ENCODE assay signal across 8 cellular contexts in genomic region chrX:102659790-102660757, GRCh38. TPM values are rescaled to one million over a fixed set of nuclear protein-coding genes. Genes with fewer than 3 reads are reported as not detected.
DNase-seq lines count a peak whose midpoint lies in the region; ATAC-seq and TF ChIP-seq lines count a peak whose summit lies in the region.

No MANE protein-coding gene starts in this region.

- H2BK120ac ChIP-seq in neuronal stem cell (ENCODE audit: low read depth, low read length) = no peak overlapping the region

- H3K9me3 ChIP-seq in OCI-LY7 (ENCODE audit: low read length) (no peaks in the 10 kb centered on the region), gastroesophageal sphincter (no peaks in the 10 kb centered on the region), neuronal stem cell (replicated peaks in 1 of 2; ENCODE audit: control insufficient read depth in 2 of 2, insufficient read depth in 1 of 2, low read depth in 1 of 2, low read length in 2 of 2) (peaks cover 0 to 4% of the 10 kb centered on the region in 2 donors), stomach smooth muscle (ENCODE audit: control insufficient read depth in 2 of 2, low read length in 2 of 2) (no peaks in the 10 kb centered on the region)

- ATAC-seq in GM19328 (IDR thresholded peaks at IDR 0.05; ENCODE audit: unreplicated experiment) = peak; percentile 96
- peak; percentile 97 for ATAC-seq in HG03520 (IDR thresholded peaks at IDR 0.05; ENCODE audit: unreplicated experiment)
- ATAC-seq in gastroesophageal sphincter = peak; percentile 90

- no peak overlapping the region for H3K4ac ChIP-seq in neuronal stem cell (ENCODE audit: low read length)

- no peak overlapping the region for H4K91ac ChIP-seq in neuronal stem cell (ENCODE audit: low read depth, low read length, poor library complexity)

- no peak overlapping the region for H2AK5ac ChIP-seq in neuronal stem cell (ENCODE audit: low read depth, low read length)

- H3K27me3 ChIP-seq in gastroesophageal sphincter (no peaks in the 10 kb centered on the region), neuronal stem cell (ENCODE audit: control insufficient read depth in 3 of 3, insufficient read depth in 3 of 3, low read depth in 1 of 3, low read length in 3 of 3) (no peaks in the 10 kb centered on the region), stomach smooth muscle (ENCODE audit: control insufficient read depth in 1 of 2, insufficient read depth in 2 of 2, low read length in 2 of 2) (peaks cover 0 to 5% of the 10 kb centered on the region in 2 donors)

- H3K23ac ChIP-seq in neuronal stem cell (ENCODE audit: low read depth, low read length, poor library complexity) = no peak overlapping the region

- BruUV-seq in OCI-LY7 (replicated peaks; lab: Mats Ljungman, UMichigan) = no TSS peak

- H3K18ac ChIP-seq in neuronal stem cell (ENCODE audit: low read length) = no peak overlapping the region

- no peak for DNase-seq in AG09309 (ENCODE audit: low read depth)
- DNase-seq in OCI-LY7 (ENCODE audit: low spot score) = peak; percentile 74
- peak; percentile 60 for DNase-seq in activated gamma-delta T cell (lab: John Stamatoyannopoulos, UW)
- peak; percentile 48 for DNase-seq in neuronal stem cell (ENCODE audit: low spot score)

- H3K4me1 ChIP-seq in OCI-LY7 (ENCODE audit: insufficient read depth, low read length, poor library complexity, severe bottlenecking) (no peaks in the 10 kb centered on the region), gastroesophageal sphincter (peaks cover 0 to 20% (median 0%) of the 10 kb centered on the region in 3 donors), neuronal stem cell (ENCODE audit: control insufficient read depth in 2 of 2, insufficient read depth in 1 of 2, low read depth in 1 of 2, low read length in 2 of 2) (peaks cover 0 to 2% of the 10 kb centered on the region in 2 donors), stomach smooth muscle (ENCODE audit: control insufficient read depth, insufficient read depth, low read length) (peaks cover 6% of the 10 kb centered on the region)

- POLR2A ChIA-PET in OCI-LY7 (lab: Charles Lee) = interaction anchor here (1.1 kb wide), 1 partner anchor 20 kb away, joined by 3 read pairs; no protein-coding TSS in a partner anchor

- TF ChIP-seq EP300 in gastroesophageal sphincter (IDR thresholded peaks at IDR 0.05) = no peak

- H3K4me3 ChIP-seq in AG09309 (ENCODE audit: control insufficient read depth, low read depth, low read length) (peak overlapping the region; percentile 41), OCI-LY7 (ENCODE audit: low read depth, low read length, poor library complexity, severe bottlenecking) (peak overlapping the region; percentile 68), gastroesophageal sphincter (peak overlapping the region; percentile 51 to 54), neuronal stem cell (ENCODE audit: low read length in 2 of 2) (peak overlapping the region; percentile 48 to 78), stomach smooth muscle (ENCODE audit: low read length in 2 of 2) (peak overlapping the region; percentile 52 to 77)

- no peak overlapping the region for H2BK12ac ChIP-seq in neuronal stem cell (ENCODE audit: low read length)

- H3K14ac ChIP-seq in neuronal stem cell (ENCODE audit: low read length) = no peak overlapping the region

- no peaks in the 10 kb centered on the region for H4K20me1 ChIP-seq in OCI-LY7 (ENCODE audit: insufficient read depth, low read length)

- peak overlapping the region; percentile 64 for H3K4me2 ChIP-seq in OCI-LY7 (ENCODE audit: low read length)
- peak overlapping the region; percentile 67 for H3K4me2 ChIP-seq in neuronal stem cell (ENCODE audit: insufficient read depth, low read length, poor library complexity, severe bottlenecking)

- no peak overlapping the region for H4K8ac ChIP-seq in neuronal stem cell (ENCODE audit: low read depth, low read length)

- intact Hi-C loops in OCI-LY7 (cut with micrococcal nuclease; ENCODE audit: unreplicated experiment) = no loop called here

- peak overlapping the region; percentile 96 for H2AFZ ChIP-seq in OCI-LY7 (ENCODE audit: low read length)
- peak overlapping the region; percentile 76 for H2AFZ ChIP-seq in neuronal stem cell (ENCODE audit: low read length)

- no peak overlapping the region for H3K27ac ChIP-seq in OCI-LY7 (ENCODE audit: low read depth, low read length, poor library complexity, severe bottlenecking)
- H3K27ac ChIP-seq in gastroesophageal sphincter = peak overlapping the region in 3 of 4 donors; percentile 46 to 68 (median 62)
- no peak overlapping the region for H3K27ac ChIP-seq in neuronal stem cell (replicated peaks; ENCODE audit: low read length)
- peak overlapping the region; percentile 49 for H3K27ac ChIP-seq in stomach smooth muscle (ENCODE audit: low read length)

- no peak for TF ChIP-seq CTCF in AG09309 (IDR thresholded peaks at IDR 0.05; ENCODE audit: control insufficient read depth, insufficient read depth, low read depth, low read length, missing control alignments)
- no peak for TF ChIP-seq CTCF in OCI-LY7 (conservative IDR thresholded peaks at IDR 0.05; ENCODE audit: low read length)
- peak in 2 of 4 experiments; percentile 29 to 30 for TF ChIP-seq CTCF in gastroesophageal sphincter (IDR thresholded peaks at IDR 0.05)

- no peaks in the 10 kb centered on the region for H3K79me1 ChIP-seq in neuronal stem cell (ENCODE audit: low read depth, low read length)

- no peaks in the 10 kb centered on the region for H3K9me2 ChIP-seq in OCI-LY7 (ENCODE audit: insufficient read depth, low read length)

- WGBS in gastroesophageal sphincter (ENCODE audit: low coverage in 1 of 2), 2 donors = no CpG with 5 or more reads among the region's 27 CpGs
- no CpG with 5 or more reads among the region's 27 CpGs for WGBS in neuronal stem cell (ENCODE audit: extremely low coverage in 2 of 2, insufficient read length in 2 of 2, insufficient replicate concordance in 1 of 2), 2 donors

- H3K36me3 ChIP-seq in OCI-LY7 (ENCODE audit: insufficient read depth, low read length) = no peaks in the 10 kb centered on the region
- no peaks in the 10 kb centered on the region for H3K36me3 ChIP-seq in gastroesophageal sphincter
- H3K36me3 ChIP-seq in neuronal stem cell (replicated peaks in 1 of 2; ENCODE audit: control insufficient read depth in 2 of 2, insufficient read depth in 2 of 2, low read length in 2 of 2) = peaks cover 0 to 2% of the 10 kb centered on the region in 2 donors
- H3K36me3 ChIP-seq in stomach smooth muscle (ENCODE audit: control insufficient read depth in 2 of 2, insufficient read depth in 2 of 2, low read length in 2 of 2) = no peaks in the 10 kb centered on the region

- CTCF ChIA-PET in OCI-LY7 (lab: Charles Lee; ENCODE audit: unreplicated experiment) = no interaction called here

- peak; percentile 15 to 27 for TF ChIP-seq POLR2A in gastroesophageal sphincter (IDR thresholded peaks at IDR 0.05)

- H3K79me2 ChIP-seq in OCI-LY7 (ENCODE audit: insufficient read depth, low read depth, low read length) = no peaks in the 10 kb centered on the region

- peak overlapping the region; percentile 81 for H3K9ac ChIP-seq in neuronal stem cell (ENCODE audit: low read depth, low read length, poor library complexity)
- peak overlapping the region; percentile 57 to 74 for H3K9ac ChIP-seq in stomach smooth muscle (ENCODE audit: low read length in 2 of 2)

- no peak overlapping the region for H2BK5ac ChIP-seq in neuronal stem cell (ENCODE audit: low read length)

- no peak overlapping the region for H2BK15ac ChIP-seq in neuronal stem cell (ENCODE audit: low read length)

RNA-seq across cellular contexts. Expression of gene GPRASP1, which starts 8.8 kb away (rescaled TPM):
- 0.05 and 0.09 TPM in 2 replicates for total RNA-seq in OCI-LY7 (2014; rRNA removed; shearing (Covaris generic))
- total RNA-seq in OCI-LY7 (2022) (not detected in 2 replicates), gastroesophageal sphincter (10 to 100 TPM; 10.8 to 33.8 (median 22.0) TPM)
- 3.1 TPM for polyA plus RNA-seq in neuronal stem cell (2013, experiment 1 of 2)
- 3.0 TPM for polyA plus RNA-seq in neuronal stem cell (2013, experiment 2 of 2)

RNA-seq across cellular contexts. Expression of gene GPRASP2, which starts 52.2 kb away (rescaled TPM):
- 0.18 and 0.28 TPM in 2 replicates for total RNA-seq in OCI-LY7 (2014; rRNA removed; shearing (Covaris generic))
- not detected in 2 replicates for total RNA-seq in OCI-LY7 (2022)
- 10 to 100 TPM; 12.6 to 14.3 (median 13.4) TPM for total RNA-seq in gastroesophageal sphincter
- polyA plus RNA-seq in neuronal stem cell (2013, experiment 1 of 2) = 18.0 TPM
- 17.9 TPM for polyA plus RNA-seq in neuronal stem cell (2013, experiment 2 of 2)

Comparison
In these comparisons a context has a peak if more than half of its experiments do, and no peak if none do; other contexts are left out.
1. H3K27ac ChIP-seq: peak in gastroesophageal sphincter (3 of 4) and stomach smooth muscle (single experiment); none in OCI-LY7 (single experiment) and neuronal stem cell (single experiment).
2. RNA of gene GPRASP1, which starts 8.8 kb away (total RNA-seq): 10.8 to 33.8 TPM in gastroesophageal sphincter; 0.05 to 0.09 TPM in OCI-LY7; every median in the first group is over 10 times any median in the second.
3. RNA of gene GPRASP2, which starts 52.2 kb away (total RNA-seq): 12.6 to 14.3 TPM in gastroesophageal sphincter; 0.18 to 0.28 TPM in OCI-LY7; every median in the first group is over 10 times any median in the second.
4. Peak in every context shown above with its lines, with median percentiles within 50 percentile points of each other: H3K4me3 ChIP-seq and ATAC-seq.